In the genomic region with DNA sequence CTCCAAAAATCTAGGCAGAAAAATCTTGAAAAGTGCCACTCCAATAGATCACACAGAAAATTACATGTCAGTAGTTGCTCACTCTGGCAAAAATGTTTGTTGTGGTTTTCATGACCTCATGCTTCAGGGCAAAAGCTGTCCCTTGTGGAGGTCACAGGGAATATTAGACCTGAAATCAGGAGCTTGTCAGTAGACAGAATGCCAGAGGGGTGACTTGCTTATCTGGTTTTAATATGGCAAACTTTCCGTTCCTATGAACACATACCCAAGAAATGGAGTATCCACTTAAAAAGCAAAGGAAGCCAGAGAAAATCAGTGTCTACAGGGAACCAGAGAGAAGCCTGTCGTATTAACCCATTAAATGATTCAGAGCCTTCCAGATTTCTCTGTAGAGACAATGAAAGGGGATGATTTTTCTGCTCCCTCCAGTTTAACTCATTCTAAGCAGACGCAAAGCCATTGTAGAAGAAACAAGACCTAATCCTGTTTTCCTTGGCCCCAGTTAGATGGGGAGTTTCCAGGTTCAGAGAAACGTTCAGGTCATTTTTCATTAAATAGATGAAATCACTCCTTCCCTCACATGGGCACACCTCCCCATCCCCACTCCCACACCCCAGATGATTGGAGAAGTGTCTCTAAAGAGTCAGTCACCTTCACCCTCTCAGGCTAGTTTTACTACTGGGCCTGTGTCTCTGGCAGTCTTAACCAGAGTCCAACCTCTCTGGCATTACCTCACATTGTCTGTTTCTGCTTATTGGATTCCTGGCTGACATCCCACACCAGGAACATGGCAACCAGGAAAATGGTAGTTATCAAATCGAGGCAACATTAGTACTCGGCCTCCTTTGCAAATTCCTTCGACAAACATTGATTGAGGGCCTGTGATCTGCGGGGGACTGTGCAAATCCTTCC, we compare ENCODE assay signal across 10 cellular contexts. TPM values are rescaled to one million over a fixed set of nuclear protein-coding genes. Genes with fewer than 3 reads are reported as not detected.
A peak's percentile ranks its signal among the peaks of the same experiment; 100 is the strongest.
DNase-seq lines count a peak whose midpoint lies in the region; ATAC-seq and TF ChIP-seq lines count a peak whose summit lies in the region.
"Had no signal": no experiment of that assay in that cellular context is flagged by ENCODE, and none has a peak within 500 bp of the region (broad histone marks: within the 10 kb centered on the region; RNA-seq: fewer than 3 reads in every experiment).

No MANE protein-coding gene starts in this region.

- POLR2A ChIA-PET in CD4-positive, alpha-beta memory T cell (lab: Charles Lee; ENCODE audit: partially characterized antibody) = no interaction called here

- peaks cover 7% of the 10 kb centered on the region for H3K36me3 Mint-ChIP-seq in T-helper 17 cell (ENCODE audit: low read depth)
- no peaks in the 10 kb centered on the region for H3K36me3 Mint-ChIP-seq in CD4-positive, alpha-beta memory T cell

- peaks cover 0 to 11% (median under 1%) of the 10 kb centered on the region in 8 donors for H3K9me3 Mint-ChIP-seq in CD4-positive, alpha-beta memory T cell
- H3K9me3 Mint-ChIP-seq: activated T-cell treated with anti-CD3 and anti-CD28 coated beads, Interleukin-2, amount 50 U/mL, for 72 hours had no signal

- no peak overlapping the region for H3K9ac ChIP-seq in skeletal muscle tissue (ENCODE audit: low read depth in 1 of 3, low read length in 3 of 3)

- H3K4me1 Mint-ChIP-seq in T-helper 17 cell = peaks cover 6% of the 10 kb centered on the region
- H3K4me1 Mint-ChIP-seq in CD4-positive, alpha-beta memory T cell = peaks cover 2 to 11% (median 6%) of the 10 kb centered on the region in 4 donors

- ATAC-seq in SK-N-SH treated with all-trans-retinoic acid at 6 μM for 48 hours (peak; percentile 76), left cardiac atrium (peak; percentile 27 to 65), T-helper 17 cell (no peak), HG03442 (IDR thresholded peaks at IDR 0.05; ENCODE audit: unreplicated experiment) (no peak)
- ATAC-seq: activated T-cell treated with anti-CD3 and anti-CD28 coated beads, Interleukin-2, amount 50 U/mL, for 72 hours had no signal

- H3K9me3 ChIP-seq in skeletal muscle tissue (ENCODE audit: control insufficient read depth in 3 of 3, low read length in 3 of 3) (no peaks in the 10 kb centered on the region), T-helper 17 cell (ENCODE audit: control insufficient read depth, low read length, poor library complexity, severe bottlenecking) (no peaks in the 10 kb centered on the region)
- H3K9me3 ChIP-seq in CD4-positive, alpha-beta memory T cell (ENCODE audit: control insufficient read depth in 1 of 2, low read length in 2 of 2) = no peaks in the 10 kb centered on the region
- H3K9me3 ChIP-seq: Peyer's patch had no signal

- intact Hi-C loops in left cardiac atrium (cut with DNase I) = loop anchor here in 1 of 2 donors (10.0 kb wide), 1 partner anchor 408 kb away; no protein-coding TSS in a partner anchor
- intact Hi-C loops in CD4-positive, alpha-beta memory T cell (cut with micrococcal nuclease) = no loop called here

- H3K27me3 Mint-ChIP-seq in T-helper 17 cell = peaks cover 25% of the 10 kb centered on the region
- peaks cover 20 to 21% of the 10 kb centered on the region in 2 donors for H3K27me3 Mint-ChIP-seq in CD4-positive, alpha-beta memory T cell

- H3K4me3 ChIP-seq in skeletal muscle tissue (ENCODE audit: low read length in 3 of 3) = no peak overlapping the region
- no peak overlapping the region for H3K4me3 ChIP-seq in CD4-positive, alpha-beta memory T cell (ENCODE audit: low read length in 2 of 2)
- H3K4me3 ChIP-seq: Peyer's patch had no signal

- H3K36me3 ChIP-seq in skeletal muscle tissue (ENCODE audit: control insufficient read depth in 3 of 3, insufficient read depth in 3 of 3, low read length in 3 of 3) = peaks cover 0 to 12% (median 3%) of the 10 kb centered on the region in 3 donors
- no peaks in the 10 kb centered on the region for H3K36me3 ChIP-seq in CD4-positive, alpha-beta memory T cell (ENCODE audit: insufficient read depth, low read length)
- H3K36me3 ChIP-seq: Peyer's patch had no signal

- DNase-seq in H4 (ENCODE audit: low spot score) = peak; percentile 83
- no peak for DNase-seq in left cardiac atrium
- no peak for DNase-seq in T-helper 17 cell
- DNase-seq in NCI-H146 (lab: John Stamatoyannopoulos, UW) = no peak
- no peak for DNase-seq in CD4-positive, alpha-beta memory T cell
- DNase-seq: activated T-cell treated with anti-CD3 and anti-CD28 coated beads, Interleukin-2, amount 50 U/mL, for 72 hours had no signal

- peak overlapping the region; percentile 47 for H3K27ac ChIP-seq in skeletal muscle tissue (ENCODE audit: low read depth, low read length)
- no peak overlapping the region for H3K27ac ChIP-seq in CD4-positive, alpha-beta memory T cell (ENCODE audit: low read depth, low read length)

- H3K4me3 Mint-ChIP-seq in T-helper 17 cell = no peak overlapping the region
- H3K4me3 Mint-ChIP-seq in CD4-positive, alpha-beta memory T cell = no peak overlapping the region
- H3K4me3 Mint-ChIP-seq: activated T-cell treated with anti-CD3 and anti-CD28 coated beads, Interleukin-2, amount 50 U/mL, for 72 hours had no signal

- peaks cover 0 to 5% (median 2%) of the 10 kb centered on the region in 3 donors for H3K27me3 ChIP-seq in skeletal muscle tissue (ENCODE audit: control insufficient read depth in 3 of 3, insufficient read depth in 3 of 3, low read length in 3 of 3)
- no peaks in the 10 kb centered on the region for H3K27me3 ChIP-seq in CD4-positive, alpha-beta memory T cell (ENCODE audit: insufficient read depth, low read length)
- H3K27me3 ChIP-seq: Peyer's patch had no signal

- H3K4me1 ChIP-seq in skeletal muscle tissue (ENCODE audit: control insufficient read depth in 3 of 3, insufficient read depth in 3 of 3, low read length in 3 of 3) = peaks cover 4 to 21% (median 20%) of the 10 kb centered on the region in 3 donors
- no peaks in the 10 kb centered on the region for H3K4me1 ChIP-seq in CD4-positive, alpha-beta memory T cell (ENCODE audit: insufficient read depth, low read length)

- CTCF ChIA-PET in CD4-positive, alpha-beta memory T cell (lab: Charles Lee; ENCODE audit: partially characterized antibody) = no interaction called here

- H3K27ac Mint-ChIP-seq in T-helper 17 cell = no peak overlapping the region
- H3K27ac Mint-ChIP-seq in CD4-positive, alpha-beta memory T cell = no peak overlapping the region
- H3K27ac Mint-ChIP-seq: activated T-cell treated with anti-CD3 and anti-CD28 coated beads, Interleukin-2, amount 50 U/mL, for 72 hours had no signal

TF ChIP-seq in SK-N-SH treated with all-trans-retinoic acid at 6 μM for 48 hours, 23 proteins besides CTCF, POLR2A, EP300 and RAD21 (continues in another document):
- TF ChIP-seq ZNF565 (CRISPR knock-in tag; conservative IDR thresholded peaks at IDR 0.05; ENCODE audit: low read depth) (0 out of 2 replicates have a peak, but pooled peaks have one; percentile 4), TOX (CRISPR knock-in tag; IDR thresholded peaks at IDR 0.05; ENCODE audit: borderline replicate concordance) (0 out of 2 replicates have a peak, but pooled peaks have one; percentile 41), ZNF70 (CRISPR knock-in tag; IDR thresholded peaks at IDR 0.05) (no peak), ISL1 (CRISPR knock-in tag; IDR thresholded peaks at IDR 0.05) (peak; percentile 77), CSRNP3 (CRISPR knock-in tag; IDR thresholded peaks at IDR 0.05) (no peak), CSDC2 (CRISPR knock-in tag; IDR thresholded peaks at IDR 0.05) (peak; percentile 93), CREB5 (CRISPR knock-in tag; IDR thresholded peaks at IDR 0.05; ENCODE audit: low read depth) (peak; percentile 77), ZFP3 (CRISPR knock-in tag; IDR thresholded peaks at IDR 0.05) (peak; percentile 76), TCF4 (CRISPR knock-in tag; IDR thresholded peaks at IDR 0.05; ENCODE audit: borderline replicate concordance) (peak; percentile 43; the same call in 1 of the 2 replicates)
- TF ChIP-seq, protein P1, sequence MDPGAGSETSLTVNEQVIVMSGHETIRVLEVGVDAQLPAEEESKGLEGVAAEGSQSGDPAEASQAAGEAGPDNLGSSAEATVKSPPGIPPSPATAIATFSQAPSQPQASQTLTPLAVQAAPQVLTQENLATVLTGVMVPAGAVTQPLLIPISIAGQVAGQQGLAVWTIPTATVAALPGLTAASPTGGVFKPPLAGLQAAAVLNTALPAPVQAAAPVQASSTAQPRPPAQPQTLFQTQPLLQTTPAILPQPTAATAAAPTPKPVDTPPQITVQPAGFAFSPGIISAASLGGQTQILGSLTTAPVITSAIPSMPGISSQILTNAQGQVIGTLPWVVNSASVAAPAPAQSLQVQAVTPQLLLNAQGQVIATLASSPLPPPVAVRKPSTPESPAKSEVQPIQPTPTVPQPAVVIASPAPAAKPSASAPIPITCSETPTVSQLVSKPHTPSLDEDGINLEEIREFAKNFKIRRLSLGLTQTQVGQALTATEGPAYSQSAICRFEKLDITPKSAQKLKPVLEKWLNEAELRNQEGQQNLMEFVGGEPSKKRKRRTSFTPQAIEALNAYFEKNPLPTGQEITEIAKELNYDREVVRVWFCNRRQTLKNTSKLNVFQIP (CRISPR knock-in tag; IDR thresholded peaks at IDR 0.05; ENCODE audit: borderline replicate concordance, low read depth) = no peak; the same call in 1 of the 2 replicates

RNA-seq across cellular contexts. Expression of gene SOX9, which starts 6.0 kb away (rescaled TPM):
- total RNA-seq in H4 (2014; rRNA removed; shearing (Covaris generic)) = 13.9 and 15.8 TPM in 2 replicates
- total RNA-seq in left cardiac atrium (10 to 100 TPM; 12.4 to 16.3 TPM), skeletal muscle tissue (6.3 TPM), T-helper 17 cell (not detected)
- not detected for total RNA-seq in CD4-positive, alpha-beta memory T cell
- not detected for polyA plus RNA-seq in CD4-positive, alpha-beta memory T cell
- total RNA-seq: activated T-cell treated with anti-CD3 and anti-CD28 coated beads, Interleukin-2, amount 50 U/mL, for 72 hours had no signal

Comparison
In these comparisons a context has a peak if more than half of its experiments do, and no peak if none do; other contexts are left out.
1. ATAC-seq: peak in SK-N-SH treated with all-trans-retinoic acid at 6 μM for 48 hours (single experiment) and left cardiac atrium (2 of 2); none in T-helper 17 cell (single experiment) and HG03442 (single experiment).